In genomic region chr5:146466521-146467349, GRCh38 we compare ENCODE assay signal across 7 cellular contexts. TPM values are rescaled to one million over a fixed set of nuclear protein-coding genes. Genes with fewer than 3 reads are reported as not detected.
DNase-seq lines count a peak whose midpoint lies in the region; ATAC-seq and TF ChIP-seq lines count a peak whose summit lies in the region.

No MANE protein-coding gene starts in this region.

- CTCF ChIA-PET in GM10248 (lab: Yijun Ruan, JAX) = interaction anchor here (0.8 to 1.1 kb wide), 4 partner anchors 8 to 27 kb away, joined by 3 to 4 read pairs (median 3); no protein-coding TSS in a partner anchor

- no peaks in the 10 kb centered on the region for H3K27me3 ChIP-seq in psoas muscle (ENCODE audit: insufficient read depth in 3 of 3, low read length in 2 of 3)

- no peaks in the 10 kb centered on the region for H3K4me1 ChIP-seq in psoas muscle

- TF ChIP-seq CTCF in GM10248 (IDR thresholded peaks at IDR 0.05; ENCODE audit: control extremely low read depth, extremely low read depth, low read depth, missing control alignments) = peak; percentile 26
- peak; percentile 26 for TF ChIP-seq CTCF in psoas muscle (IDR thresholded peaks at IDR 0.05)

- no peaks in the 10 kb centered on the region for H3K9me3 ChIP-seq in psoas muscle

- H3K4me3 ChIP-seq in psoas muscle = no peak overlapping the region

- no peak for ATAC-seq in psoas muscle
- no peak for ATAC-seq in esophagus mucosa
- ATAC-seq in GM21515 (IDR thresholded peaks at IDR 0.05; ENCODE audit: unreplicated experiment) = no peak

- WGBS in psoas muscle, 3 donors = 69 to 77% (median 74%) methylated on average over 3 of the region's 3 CpGs

- no peak overlapping the region for H3K27ac ChIP-seq in psoas muscle

- intact Hi-C loops in psoas muscle (cut with DNase I) = no loop called here

- POLR2A ChIA-PET in GM10248 (lab: Yijun Ruan, JAX) = no interaction called here

- peaks cover 9 to 85% of the 10 kb centered on the region in 2 donors for H3K36me3 ChIP-seq in psoas muscle (ENCODE audit: insufficient read depth in 1 of 2, low read depth in 1 of 2)

- no peak for DNase-seq in GM10248 (ENCODE audit: extremely low spot score)
- DNase-seq in OCI-M1 (lab: John Stamatoyannopoulos, UW) = peak; percentile 64
- DNase-seq in epidermal melanocyte (ENCODE audit: insufficient read length, low spot score) = peak; percentile 25
- no peak for DNase-seq in psoas muscle
- DNase-seq in NCI-H1930 (lab: John Stamatoyannopoulos, UW) = no peak

RNA-seq across cellular contexts. Expression of gene TCERG1, which starts 19.6 kb away (rescaled TPM):
- 10 to 100 TPM; 20.9 to 44.3 (median 44.0) TPM for total RNA-seq in psoas muscle
- 10 to 100 TPM; 18.4 to 30.5 (median 23.5) TPM for polyA plus RNA-seq in psoas muscle
- total RNA-seq in esophagus mucosa = 32.6 TPM

RNA-seq across cellular contexts. Expression of gene GPR151, which starts 49.3 kb away (rescaled TPM):
- total RNA-seq in psoas muscle (not detected), esophagus mucosa (not detected)
- not detected for polyA plus RNA-seq in psoas muscle

Comparison
In these comparisons a context has a peak if more than half of its experiments do, and no peak if none do; other contexts are left out.
1. DNase-seq: peak in OCI-M1 (single experiment) and epidermal melanocyte (single experiment); none in GM10248 (single experiment), psoas muscle (0 of 2) and NCI-H1930 (0 of 2).